ENCODE assay signal across 8 cellular contexts in the genomic region with DNA sequence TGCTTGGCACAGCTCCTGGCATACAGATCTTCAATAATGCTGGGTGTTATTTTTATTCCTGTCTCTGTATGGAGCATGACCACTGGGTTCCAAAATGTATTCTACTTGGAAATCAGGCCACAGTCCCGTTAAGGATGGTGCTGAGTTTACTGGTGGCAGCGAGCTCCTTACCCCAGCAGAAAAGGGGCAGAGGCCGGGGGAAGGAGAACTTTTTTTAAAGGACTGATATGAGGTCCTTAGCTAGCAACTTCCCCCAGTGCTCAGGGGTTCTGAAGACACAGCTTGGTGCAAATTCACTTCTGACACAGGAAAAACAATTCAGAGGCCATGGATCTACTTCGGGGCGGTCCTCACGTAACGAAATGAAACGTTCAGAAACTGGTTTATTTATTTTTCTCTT. TPM values are rescaled to one million over a fixed set of nuclear protein-coding genes. Genes with fewer than 3 reads are reported as not detected.
DNase-seq lines count a peak whose midpoint lies in the region; ATAC-seq and TF ChIP-seq lines count a peak whose summit lies in the region.

No MANE protein-coding gene starts in this region.

- peaks cover 29% of the 10 kb centered on the region for H3K4me1 ChIP-seq in CD4-positive, alpha-beta memory T cell (ENCODE audit: insufficient read depth, low read length)
- peaks cover 28% of the 10 kb centered on the region for H3K4me1 ChIP-seq in vagina

- intact Hi-C loops in CD4-positive, alpha-beta memory T cell (cut with micrococcal nuclease), result no loop called here
- intact Hi-C loops in vagina (cut with DNase I), result no loop called here

- peak overlapping the region; percentile 90 to 96 (median 94) for H3K4me3 Mint-ChIP-seq in CD4-positive, alpha-beta memory T cell
- H3K4me3 Mint-ChIP-seq in brain (peak overlapping the region; percentile 90 to 95 (median 94)), memory B cell (peak overlapping the region; percentile 81)

- CTCF ChIA-PET in CD4-positive, alpha-beta memory T cell (lab: Charles Lee; ENCODE audit: partially characterized antibody), result interaction anchor here (0.7 to 3.9 kb wide), 5 partner anchors 11 to 1341 kb away, joined by 3 to 21 read pairs (median 3); no protein-coding TSS in a partner anchor

- POLR2A ChIA-PET in CD4-positive, alpha-beta memory T cell (lab: Charles Lee; ENCODE audit: partially characterized antibody), result interaction anchor here (1.3 to 2.8 kb wide), 9 partner anchors 8 to 1492 kb away, joined by 4 to 27 read pairs (median 7); a partner anchor contains a TSS

- H3K4me1 Mint-ChIP-seq in CD4-positive, alpha-beta memory T cell, result peaks cover 26 to 52% (median 35%) of the 10 kb centered on the region in 4 donors
- H3K4me1 Mint-ChIP-seq in brain (peaks cover 58% of the 10 kb centered on the region), memory B cell (peaks cover 23% of the 10 kb centered on the region)

- H3K4me3 ChIP-seq in CD4-positive, alpha-beta memory T cell (ENCODE audit: low read length in 2 of 2), result peak overlapping the region; percentile 11 to 67
- peak overlapping the region; percentile 69 to 73 for H3K4me3 ChIP-seq in vagina

- TF ChIP-seq CTCF in brain (conservative IDR thresholded peaks at IDR 0.05) (no peak), vagina (IDR thresholded peaks at IDR 0.05) (no peak)

- no peaks in the 10 kb centered on the region for H3K27me3 ChIP-seq in CD4-positive, alpha-beta memory T cell (ENCODE audit: insufficient read depth, low read length)
- no peaks in the 10 kb centered on the region for H3K27me3 ChIP-seq in vagina

- peak; percentile 7 for ATAC-seq in HG03354 (IDR thresholded peaks at IDR 0.05; ENCODE audit: poor library complexity, severe bottlenecking, unreplicated experiment)
- ATAC-seq in memory B cell (ENCODE audit: low read depth), result no peak
- ATAC-seq in HG02884 (IDR thresholded peaks at IDR 0.05; ENCODE audit: unreplicated experiment), result no peak
- no peak for ATAC-seq in GM18858 (IDR thresholded peaks at IDR 0.05; ENCODE audit: unreplicated experiment)
- ATAC-seq in GM19023 (IDR thresholded peaks at IDR 0.05; ENCODE audit: unreplicated experiment), result no peak

- peaks cover 4% of the 10 kb centered on the region for H3K36me3 ChIP-seq in CD4-positive, alpha-beta memory T cell (ENCODE audit: insufficient read depth, low read length)
- peaks cover 0 to 19% of the 10 kb centered on the region in 2 donors for H3K36me3 ChIP-seq in vagina

- H3K9me3 ChIP-seq in CD4-positive, alpha-beta memory T cell (ENCODE audit: control insufficient read depth in 1 of 2, low read length in 2 of 2), result no peaks in the 10 kb centered on the region
- H3K9me3 ChIP-seq in vagina, result no peaks in the 10 kb centered on the region

- peaks cover 29 to 38% of the 10 kb centered on the region in 2 donors for H3K36me3 Mint-ChIP-seq in CD4-positive, alpha-beta memory T cell
- H3K36me3 Mint-ChIP-seq in brain (peaks cover 24% of the 10 kb centered on the region), memory B cell (peaks cover 19% of the 10 kb centered on the region)

- H3K9me3 Mint-ChIP-seq in CD4-positive, alpha-beta memory T cell, result peaks cover 0 to 4% (median 0%) of the 10 kb centered on the region in 8 donors
- H3K9me3 Mint-ChIP-seq in brain, result peaks cover 0 to 3% (median 0%) of the 10 kb centered on the region in 5 experiments
- no peaks in the 10 kb centered on the region for H3K9me3 Mint-ChIP-seq in memory B cell

- peak overlapping the region; percentile 95 to 98 (median 97) for H3K27ac Mint-ChIP-seq in CD4-positive, alpha-beta memory T cell
- peak overlapping the region; percentile 92 to 97 (median 96) for H3K27ac Mint-ChIP-seq in brain
- H3K27ac Mint-ChIP-seq in memory B cell, result peak overlapping the region; percentile 87

- H3K27me3 Mint-ChIP-seq in CD4-positive, alpha-beta memory T cell, result no peaks in the 10 kb centered on the region
- peaks cover 4% of the 10 kb centered on the region for H3K27me3 Mint-ChIP-seq in brain
- no peaks in the 10 kb centered on the region for H3K27me3 Mint-ChIP-seq in memory B cell

- TF ChIP-seq POLR2A in vagina (IDR thresholded peaks at IDR 0.05), result no peak

- H3K27ac ChIP-seq in CD4-positive, alpha-beta memory T cell (ENCODE audit: low read depth, low read length), result peak overlapping the region; percentile 92
- peak overlapping the region; percentile 93 for H3K27ac ChIP-seq in vagina

- DNase-seq in CD4-positive, alpha-beta memory T cell, result peak in 1 of 5 donors; percentile 41
- DNase-seq in memory B cell (ENCODE audit: low spot score in 2 of 2) (peak in 1 of 2 donors; percentile 2), vagina (ENCODE audit: extremely low spot score in 2 of 2) (no peak)

RNA-seq across cellular contexts. Expression of a gene that starts 0.9 kb away (rescaled TPM):
- total RNA-seq in CD4-positive, alpha-beta memory T cell, result 10 to 100 TPM; 18.0 to 19.1 TPM
- polyA plus RNA-seq in CD4-positive, alpha-beta memory T cell, result 10 to 100 TPM; 42.4 to 42.6 TPM
- 8.1 TPM for polyA plus RNA-seq in brain (ENCODE audit: insufficient read depth, low read depth, low replicate concordance)
- total RNA-seq in vagina, result 25.3 TPM

RNA-seq across cellular contexts. Expression of a gene that starts 29.8 kb away (rescaled TPM):
- not detected for total RNA-seq in CD4-positive, alpha-beta memory T cell
- under 1 TPM; 0.45 to 0.47 TPM for polyA plus RNA-seq in CD4-positive, alpha-beta memory T cell
- not detected for polyA plus RNA-seq in brain (ENCODE audit: insufficient read depth, low read depth, low replicate concordance)
- total RNA-seq in vagina, result not detected
